ENCODE assay signal across 20 cellular contexts in genomic region chr10:71615538-71616329, GRCh38.
DNase-seq lines count a peak whose midpoint lies in the region; ATAC-seq, FAIRE-seq and TF ChIP-seq lines count a peak whose summit lies in the region.
"Had no signal": no experiment of that assay in that cellular context is flagged by ENCODE, and none has a peak within 500 bp of the region (broad histone marks: within the 10 kb centered on the region; RNA-seq: fewer than 3 reads in every experiment).

No MANE protein-coding gene starts in this region.

- no peak overlapping the region for H2BK20ac ChIP-seq in H1 (ENCODE audit: low read length)

- no peak for TF ChIP-seq CTCF in HEK293 (tag by site-specific recombination; IDR thresholded peaks at IDR 0.05)
- TF ChIP-seq CTCF in H1 (IDR thresholded peaks at IDR 0.05; ENCODE audit: control extremely low read depth in 1 of 3, insufficient read depth in 1 of 3, low read depth in 1 of 3, low read length in 3 of 3) = peak in 1 of 3 experiments; percentile 13; a peak in 1 of 4 replicates
- no peak for TF ChIP-seq CTCF in body of pancreas (IDR thresholded peaks at IDR 0.05)

- no peak for DNase-seq in H1 (ENCODE audit: low read depth in 1 of 2, low spot score in 2 of 2)
- DNase-seq in neuronal stem cell (ENCODE audit: low spot score) = no peak
- DNase-seq in body of pancreas = no peak
- DNase-seq: ACHN; BE2C; CD4-positive, CD25-positive, alpha-beta regulatory T cell; CD8-positive, alpha-beta memory T cell; COR-L47; DMS 273 treated with DMSO at 0.1 percent for 48 hours; DMS53; DND-41; EL; H9 had no signal

- no peak overlapping the region for H2BK120ac ChIP-seq in H1 (replicated peaks; ENCODE audit: low read depth, low read length)
- H2BK120ac ChIP-seq in neuronal stem cell (ENCODE audit: low read depth, low read length) = no peak overlapping the region

- H2BK12ac ChIP-seq in H1 (ENCODE audit: low read depth, low read length) = peak overlapping the region; percentile 60; the same call in 1 of the 2 replicates
- H2BK12ac ChIP-seq in neuronal stem cell (ENCODE audit: low read length) = no peak overlapping the region

- H4K91ac ChIP-seq in H1 (replicated peaks; ENCODE audit: insufficient read length, low read length) (no peak overlapping the region), neuronal stem cell (ENCODE audit: low read depth, low read length, poor library complexity) (no peak overlapping the region)

- intact Hi-C loops in body of pancreas (cut with DNase I) = no loop called here

- no peak overlapping the region for H3K18ac ChIP-seq in H1 (ENCODE audit: extremely low read depth, low read length)
- peak overlapping the region; percentile 36 for H3K18ac ChIP-seq in neuronal stem cell (ENCODE audit: low read length)

- H4K20me1 ChIP-seq in H1 (replicated peaks in 1 of 2; ENCODE audit: control insufficient read depth in 1 of 2, insufficient read depth in 2 of 2, low read length in 2 of 2) = no peaks in the 10 kb centered on the region

- H3K9me3 ChIP-seq in HEK293 (ENCODE audit: control insufficient read depth, insufficient read depth, low read depth, low read length) = no peaks in the 10 kb centered on the region
- peaks cover 0 to 4% of the 10 kb centered on the region in 2 experiments; a peak in 1 of 4 replicates for H3K9me3 ChIP-seq in H1 (ENCODE audit: insufficient read depth in 2 of 2, low read depth in 1 of 2, low read length in 1 of 2)
- peaks cover 0 to 5% of the 10 kb centered on the region in 2 donors for H3K9me3 ChIP-seq in neuronal stem cell (replicated peaks in 1 of 2; ENCODE audit: control insufficient read depth in 2 of 2, insufficient read depth in 1 of 2, low read depth in 1 of 2, low read length in 2 of 2)
- no peaks in the 10 kb centered on the region for H3K9me3 ChIP-seq in body of pancreas
- H3K9me3 ChIP-seq: BE2C had no signal

- no peak overlapping the region for H3K27ac ChIP-seq in HEK293 (ENCODE audit: extremely low read depth, low read depth, low read length)
- H3K27ac ChIP-seq in H1 (ENCODE audit: low read depth, low read length) = no peak overlapping the region
- H3K27ac ChIP-seq in neuronal stem cell (replicated peaks; ENCODE audit: low read length) = no peak overlapping the region
- H3K27ac ChIP-seq in body of pancreas = no peak overlapping the region
- H3K27ac ChIP-seq: KMS-11 had no signal

- H2BK5ac ChIP-seq in H1 (ENCODE audit: low read depth, low read length) (no peak overlapping the region), neuronal stem cell (ENCODE audit: low read length) (no peak overlapping the region)

- H3K23ac ChIP-seq in H1 (ENCODE audit: insufficient read length) = no peak overlapping the region
- no peak overlapping the region for H3K23ac ChIP-seq in neuronal stem cell (ENCODE audit: low read depth, low read length, poor library complexity)

- no peak overlapping the region for H3K4me2 ChIP-seq in H1 (ENCODE audit: insufficient read depth in 1 of 2, low read depth in 2 of 2, low read length in 2 of 2)
- H3K4me2 ChIP-seq in neuronal stem cell (ENCODE audit: insufficient read depth, low read length, poor library complexity, severe bottlenecking) = no peak overlapping the region
- H3K4me2 ChIP-seq: GM23338, KMS-11 had no signal

- CTCF ChIA-PET in HEK293 (lab: Yijun Ruan, JAX) = interaction anchor here (0.7 kb wide), 1 partner anchor 151 kb away, joined by 3 read pairs; no protein-coding TSS in a partner anchor
- CTCF ChIA-PET in H1 (lab: Charles Lee; ENCODE audit: partially characterized antibody) = interaction anchor here (1.1 to 8.0 kb wide), 5 partner anchors 9 to 140 kb away, joined by 3 to 71 read pairs (median 5); no protein-coding TSS in a partner anchor

- H2BK15ac ChIP-seq in H1 (ENCODE audit: low read length) = no peak overlapping the region
- H2BK15ac ChIP-seq in neuronal stem cell (ENCODE audit: low read length) = peak overlapping the region; percentile 59

- H3K9ac ChIP-seq in H1 (replicated peaks in 1 of 4; ENCODE audit: extremely low read depth in 1 of 4, low read depth in 3 of 4, low read length in 3 of 4) = no peak overlapping the region
- H3K9ac ChIP-seq in neuronal stem cell (ENCODE audit: low read depth, low read length, poor library complexity) = peak overlapping the region; percentile 24
- H3K9ac ChIP-seq: KMS-11 had no signal

- H3K23me2 ChIP-seq in H1 (ENCODE audit: low read depth, low read length) = peaks cover 2% of the 10 kb centered on the region; the same call in 1 of the 2 replicates

- no peaks in the 10 kb centered on the region for H3K4me1 ChIP-seq in HEK293 (ENCODE audit: control insufficient read depth, insufficient read depth, low read length)
- H3K4me1 ChIP-seq in H1 (replicated peaks in 1 of 4; ENCODE audit: control insufficient read depth in 3 of 4, insufficient read depth in 4 of 4, low read length in 3 of 4) = peaks cover 5 to 16% (median 9%) of the 10 kb centered on the region in 4 experiments
- H3K4me1 ChIP-seq in neuronal stem cell (ENCODE audit: control insufficient read depth in 2 of 2, insufficient read depth in 1 of 2, low read depth in 1 of 2, low read length in 2 of 2) = peaks cover 0 to 4% of the 10 kb centered on the region in 2 donors
- H3K4me1 ChIP-seq in body of pancreas = no peaks in the 10 kb centered on the region
- H3K4me1 ChIP-seq: BE2C had no signal

- WGBS in H1 (ENCODE audit: extremely low coverage in 1 of 2, insufficient coverage in 1 of 2, insufficient read length in 1 of 2, insufficient replicate concordance in 2 of 2, low coverage in 1 of 2, low lambda C conversion rate in 2 of 2, missing lambda C conversion rate in 1 of 2), 2 experiments = 83% methylated on average over 24 of the region's 24 CpGs; no CpG with 5 or more reads in 1 of the 2 experiments
- no CpG with 5 or more reads among the region's 24 CpGs for WGBS in neuronal stem cell (ENCODE audit: extremely low coverage in 2 of 2, insufficient read length in 2 of 2, insufficient replicate concordance in 1 of 2), 2 donors
- WGBS in body of pancreas, 2 donors = 81 to 87% methylated on average over 12 to 24 of the region's 24 CpGs

- no peaks in the 10 kb centered on the region for H3K36me3 ChIP-seq in HEK293 (ENCODE audit: control insufficient read depth in 2 of 2, insufficient read depth in 1 of 2, low read length in 2 of 2)
- H3K36me3 ChIP-seq in H1 (ENCODE audit: control insufficient read depth in 2 of 4, insufficient read depth in 4 of 4, low read length in 3 of 4) = no peaks in the 10 kb centered on the region
- H3K36me3 ChIP-seq in neuronal stem cell (replicated peaks in 1 of 2; ENCODE audit: control insufficient read depth in 2 of 2, insufficient read depth in 2 of 2, low read length in 2 of 2) = no peaks in the 10 kb centered on the region
- no peaks in the 10 kb centered on the region for H3K36me3 ChIP-seq in body of pancreas (replicated peaks in 1 of 2; ENCODE audit: insufficient read depth in 1 of 2, low read depth in 2 of 2)
- H3K36me3 ChIP-seq: BE2C had no signal

- no peak overlapping the region for H3K56ac ChIP-seq in H1 (replicated peaks; ENCODE audit: insufficient read length, low read depth, low read length)

- H3K79me1 ChIP-seq in H1 (ENCODE audit: low read depth, low read length) = no peaks in the 10 kb centered on the region
- no peaks in the 10 kb centered on the region for H3K79me1 ChIP-seq in neuronal stem cell (ENCODE audit: low read depth, low read length)

- no peak overlapping the region for H3K4ac ChIP-seq in H1 (replicated peaks; ENCODE audit: insufficient read length, low read depth, low read length)
- no peak overlapping the region for H3K4ac ChIP-seq in neuronal stem cell (ENCODE audit: low read length)

- H4K8ac ChIP-seq in H1 (ENCODE audit: extremely low read depth, insufficient read depth, low read length) = no peak overlapping the region
- H4K8ac ChIP-seq in neuronal stem cell (ENCODE audit: low read depth, low read length) = no peak overlapping the region

- H2AFZ ChIP-seq in H1 (ENCODE audit: low read length) = no peak overlapping the region
- H2AFZ ChIP-seq in neuronal stem cell (ENCODE audit: low read length) = no peak overlapping the region
- H2AFZ ChIP-seq: GM23338 had no signal

- TF ChIP-seq POLR2A in H1 (IDR thresholded peaks at IDR 0.05; ENCODE audit: control extremely low read depth in 1 of 2, low read depth in 2 of 2, low read length in 2 of 2) = no peak
- no peak for TF ChIP-seq POLR2A in body of pancreas (IDR thresholded peaks at IDR 0.05)

- no peak overlapping the region for H4K5ac ChIP-seq in H1 (ENCODE audit: insufficient read length, low read depth, low read length)

- POLR2A ChIA-PET in HEK293 (lab: Yijun Ruan, JAX) (no interaction called here), H1 (lab: Charles Lee; ENCODE audit: partially characterized antibody) (interaction anchor here (1.1 kb wide), 1 partner anchor 234 kb away, joined by 3 read pairs; no protein-coding TSS in a partner anchor)

- H2AK5ac ChIP-seq in H1 (ENCODE audit: low read depth, low read length) (0 out of 2 replicates have a peak overlapping the region, but pooled peaks have one; percentile 0), neuronal stem cell (ENCODE audit: low read depth, low read length) (peak overlapping the region; percentile 85)

- TF ChIP-seq EP300 in H1 (IDR thresholded peaks at IDR 0.05; ENCODE audit: borderline replicate concordance in 1 of 2, low read depth in 2 of 2, low read length in 2 of 2) = no peak

- no peak overlapping the region for H3K4me3 ChIP-seq in HEK293 (ENCODE audit: low read depth, low read length)
- H3K4me3 ChIP-seq in H1 (ENCODE audit: extremely low read depth in 1 of 4, insufficient read depth in 2 of 4, low read depth in 3 of 4, low read length in 4 of 4) = no peak overlapping the region
- no peak overlapping the region for H3K4me3 ChIP-seq in neuronal stem cell (ENCODE audit: low read length in 2 of 2)
- H3K4me3 ChIP-seq in body of pancreas = no peak overlapping the region
- H3K4me3 ChIP-seq: GM12878, GM23338 had no signal

- H3K14ac ChIP-seq in H1 (ENCODE audit: insufficient read length) (no peak overlapping the region), neuronal stem cell (ENCODE audit: low read length) (no peak overlapping the region)

- no peak for FAIRE-seq in H1 (lab: Jason Lieb, UNC)
- FAIRE-seq: GM12878 had no signal

- no peaks in the 10 kb centered on the region for H3K79me2 ChIP-seq in H1 (ENCODE audit: control insufficient read depth in 1 of 2, insufficient read depth in 2 of 2, low read length in 2 of 2)

- TF ChIP-seq RAD21 in H1 (IDR thresholded peaks at IDR 0.05 in 1 of 2, conservative IDR thresholded peaks at IDR 0.05 in 1 of 2; ENCODE audit: low read depth in 2 of 2, low read length in 2 of 2) = no peak

- ATAC-seq in HG03175 (IDR thresholded peaks at IDR 0.05; ENCODE audit: unreplicated experiment) (no peak), HG02981 (IDR thresholded peaks at IDR 0.05; ENCODE audit: unreplicated experiment) (no peak), body of pancreas (no peak)
- ATAC-seq in activated CD4-positive, CD25-positive, alpha-beta regulatory T cell treated with anti-CD3 and anti-CD28 coated beads, Interleukin-2, amount 50 U/mL, for 24 hours = no peak
- ATAC-seq: GM12878, GM23338 had no signal

- H3K27me3 ChIP-seq in H1 (replicated peaks in 1 of 4; ENCODE audit: control insufficient read depth in 3 of 4, extremely low read depth in 1 of 4, insufficient read depth in 3 of 4, low read length in 3 of 4) = no peaks in the 10 kb centered on the region; a peak in 1 of 7 replicates
- H3K27me3 ChIP-seq in neuronal stem cell (ENCODE audit: control insufficient read depth in 3 of 3, insufficient read depth in 3 of 3, low read depth in 1 of 3, low read length in 3 of 3) = no peaks in the 10 kb centered on the region
- no peaks in the 10 kb centered on the region for H3K27me3 ChIP-seq in body of pancreas
- H3K27me3 ChIP-seq: BE2C had no signal
